In the genomic region with DNA sequence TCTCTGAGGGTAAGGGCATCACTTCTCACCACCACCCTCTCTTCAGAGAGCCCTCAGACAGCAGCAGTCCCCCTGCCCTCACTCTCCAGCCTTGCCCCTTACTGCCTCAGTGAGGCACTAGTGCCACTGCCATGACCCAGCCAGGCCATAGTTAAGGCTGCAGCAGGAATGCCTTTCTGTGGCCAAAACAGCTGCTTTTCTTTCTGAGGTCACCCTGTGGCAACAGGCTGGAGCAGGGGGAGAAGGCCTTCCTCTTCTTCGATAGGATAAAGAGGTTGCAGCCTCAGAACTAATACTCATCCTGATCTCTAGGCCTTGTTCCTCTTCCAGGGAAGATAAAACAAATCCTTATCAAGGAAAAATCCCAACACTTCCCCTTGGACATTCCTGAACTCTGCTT, we compare ENCODE assay signal across 22 cellular contexts.
"Had no signal": no experiment of that assay in that cellular context is flagged by ENCODE, and none has a peak within 500 bp of the region (broad histone marks: within the 10 kb centered on the region; RNA-seq: fewer than 3 reads in every experiment).

No MANE protein-coding gene starts in this region.

- H3K36me3 ChIP-seq: SJSA1 had no signal

- DNase-seq: activated CD4-positive, alpha-beta T cell treated with anti-CD3 and anti-CD28 coated beads for 4 hours; activated CD8-positive, alpha-beta memory T cell treated with anti-CD3 and anti-CD28 coated beads, Interleukin-2, amount 50 U/mL, for 48 hours; activated CD8-positive, alpha-beta T cell treated with anti-CD3 and anti-CD28 coated beads, Interleukin-2, amount 10 ng/mL, durations not matched to agents 7 days and 5 days; activated effector memory CD4-positive, alpha-beta T cell treated with Interleukin-2 at 50 U/mL for 16 hours; activated naive CD4-positive, alpha-beta T cell; activated T-cell treated with anti-CD3 and anti-CD28 coated beads, Interleukin-2, amount 50 U/mL, for 1 hour; amniotic stem cell; NCI-H1105 treated with DMSO at 0.1 percent for 48 hours; NCI-H1436 treated with DMSO at 0.1 percent for 48 hours; NCI-H187; NCI-H2081; NCI-H510A treated with DMSO at 0.1 percent for 48 hours; NCI-H69; NK-92 treated with Interleukin-12 subunit alpha and Interleukin-12 subunit beta, amount 100 ng/mL, for 24 hours; OCI-M1; SHP77; SW 1271 had no signal

- H3K27ac ChIP-seq: SJSA1 had no signal

- H3K9me3 ChIP-seq: SJSA1 had no signal

- H3K27me3 ChIP-seq: SJSA1 had no signal

- H3K4me1 ChIP-seq: SJSA1 had no signal

- FAIRE-seq: astrocyte had no signal

- ATAC-seq: activated CD4-positive, CD25-positive, alpha-beta regulatory T cell treated with anti-CD3 and anti-CD28 coated beads, Interleukin-2, amount 50 U/mL, for 24 hours; activated CD8-positive, alpha-beta T cell treated with anti-CD3 and anti-CD28 coated beads, Interleukin-2, amount 10 ng/mL, durations not matched to agents 7 days and 5 days; Panc1; SK-N-SH treated with all-trans-retinoic acid at 6 μM for 48 hours had no signal

- H3K4me3 ChIP-seq: SJSA1 had no signal
